Comparison of ENCODE assay signal across 9 cellular contexts in the genomic region with DNA sequence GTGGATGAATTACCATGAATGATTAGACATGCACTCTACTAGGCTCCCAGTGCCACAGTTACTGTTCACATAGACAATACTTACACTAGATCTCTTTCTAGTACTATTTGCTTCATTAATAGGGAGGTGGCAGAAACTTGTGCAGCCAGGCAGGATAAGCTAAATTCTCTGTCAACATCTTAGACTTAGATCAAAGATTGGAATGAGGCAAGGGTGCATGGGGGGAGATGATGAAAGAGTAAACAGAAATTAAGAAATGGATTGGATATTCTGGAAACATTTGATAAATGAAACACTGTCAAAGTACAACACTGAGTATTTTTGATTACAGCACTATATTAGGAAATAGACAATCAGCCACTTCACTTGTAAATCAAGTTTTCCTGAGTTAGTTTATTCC.
"Had no signal": no experiment of that assay in that cellular context is flagged by ENCODE, and none has a peak within 500 bp of the region (broad histone marks: within the 10 kb centered on the region; RNA-seq: fewer than 3 reads in every experiment).

No MANE protein-coding gene starts in this region.

- DNase-seq: H9, HCEC 1CT, HFFc6, KG1 had no signal

- H3K4me2 ChIP-seq: GM23338 had no signal

- H3K27ac ChIP-seq: HL-60 had no signal

- H3K9me3 Mint-ChIP-seq: GM23338, H9 had no signal

- FAIRE-seq: H54, HepG2 had no signal

- ATAC-seq: GM23338, HepG2 had no signal

- H3K4me3 Mint-ChIP-seq: GM23338, H9, HFFc6, IgD-negative memory B cell had no signal

- H2AFZ ChIP-seq: GM23338 had no signal

- H3K27ac Mint-ChIP-seq: GM23338, H9, HFFc6, IgD-negative memory B cell had no signal

- H3K4me3 ChIP-seq: GM23338 had no signal
